In the genomic region with DNA sequence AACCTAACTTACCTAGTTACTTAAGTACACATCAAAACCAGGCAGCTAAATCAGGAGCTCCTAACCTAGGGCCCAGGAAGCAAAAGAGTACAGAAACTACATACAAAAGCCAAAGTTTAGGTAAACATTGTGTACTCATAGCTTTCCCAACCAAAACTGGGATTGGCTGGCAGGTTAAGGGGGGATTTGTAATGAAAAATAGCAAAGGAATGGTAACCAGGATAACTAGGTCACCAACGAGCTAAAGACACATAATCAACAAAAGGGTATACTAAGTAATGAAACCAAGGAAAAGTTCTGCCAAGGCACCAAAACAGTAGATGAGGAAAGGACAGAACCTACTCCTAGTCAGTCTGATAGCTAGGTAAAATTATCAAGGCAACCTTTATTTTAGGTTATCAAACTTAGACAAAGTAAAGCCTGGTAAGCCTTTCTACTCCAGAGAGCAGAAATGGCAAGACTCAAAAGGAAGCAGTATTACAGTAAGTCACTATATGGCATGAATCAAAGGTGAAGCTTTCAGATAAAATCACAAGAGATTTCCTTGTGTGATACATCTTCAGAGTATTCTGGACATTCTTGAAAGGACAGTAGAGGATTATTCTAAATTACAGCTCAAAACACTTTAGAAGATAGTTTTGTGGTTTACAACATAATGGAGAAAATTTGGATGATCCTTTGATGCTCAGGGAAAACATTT, we compare ENCODE assay signal across 10 cellular contexts. TPM values are rescaled to one million over a fixed set of nuclear protein-coding genes. Genes with fewer than 3 reads are reported as not detected.
DNase-seq lines count a peak whose midpoint lies in the region; ATAC-seq and TF ChIP-seq lines count a peak whose summit lies in the region.
"Had no signal": no experiment of that assay in that cellular context is flagged by ENCODE, and none has a peak within 500 bp of the region (broad histone marks: within the 10 kb centered on the region; RNA-seq: fewer than 3 reads in every experiment).

No MANE protein-coding gene starts in this region.

- H3K4me1 ChIP-seq in gastrocnemius medialis = peaks cover 79 to 82% of the 10 kb centered on the region in 2 donors

- intact Hi-C loops in activated B cell treated with CpG ODN at 0.5 μM for 24 hours (cut with micrococcal nuclease) = loop anchor here (1.0 kb wide), 1 partner anchor 9 kb away; no protein-coding TSS in a partner anchor
- intact Hi-C loops in gastrocnemius medialis (cut with DNase I; ENCODE audit: low total_unique reads) = no loop called here

- DNase-seq in HFF-Myc (ENCODE audit: extremely low read depth, low read depth) = no peak
- no peak for DNase-seq in activated B cell treated with CpG ODN at 0.5 μM for 24 hours
- no peak for DNase-seq in glutamatergic neuron
- DNase-seq in gastrocnemius medialis = no peak
- no peak for DNase-seq in SIG-M5 (lab: John Stamatoyannopoulos, UW)
- DNase-seq in SIG-M5 treated with dmso at 0.1 percent for 504 hours (lab: John Stamatoyannopoulos, UW; ENCODE audit: unreplicated experiment) = no peak
- DNase-seq: NCI-H510A, WERI-Rb-1 had no signal

- no peak for TF ChIP-seq POLR2A in gastrocnemius medialis (IDR thresholded peaks at IDR 0.05)

- H3K36me3 Mint-ChIP-seq in activated B cell treated with CpG ODN at 0.5 μM for 24 hours (ENCODE audit: low read depth) = peaks cover 94% of the 10 kb centered on the region
- no peaks in the 10 kb centered on the region for H3K36me3 Mint-ChIP-seq in glutamatergic neuron (ENCODE audit: unreplicated experiment)

- ATAC-seq in activated B cell treated with CpG ODN at 0.5 μM for 24 hours (ENCODE audit: low read depth) (no peak), gastrocnemius medialis (no peak), GM19455 (IDR thresholded peaks at IDR 0.05; ENCODE audit: unreplicated experiment) (no peak)

- no peaks in the 10 kb centered on the region for H3K9me3 Mint-ChIP-seq in activated B cell treated with CpG ODN at 0.5 μM for 24 hours
- H3K9me3 Mint-ChIP-seq in glutamatergic neuron (ENCODE audit: unreplicated experiment) = no peaks in the 10 kb centered on the region
- H3K9me3 Mint-ChIP-seq: dendritic cell treated with granulocyte-macrophage colony-stimulating factor and Interleukin-4, amounts not matched to agents 40 ng/mL and 50 ng/mL, for 4 days had no signal

- H3K36me3 ChIP-seq in gastrocnemius medialis = peaks cover 2 to 28% of the 10 kb centered on the region in 2 donors

- peak overlapping the region; percentile 99 for H3K4me3 ChIP-seq in HFF-Myc (replicated peaks; ENCODE audit: low read depth, low read length)
- peak overlapping the region; percentile 8 to 99 (median 65) for H3K4me3 ChIP-seq in gastrocnemius medialis

- in situ Hi-C loops in gastrocnemius medialis (cut with MboI; ENCODE audit: low sequenced_read_pairs in 4 of 4) = loop anchor here in 3 of 4 donors (25.0 kb wide), 2 partner anchors 860 to 1785 kb away; partner anchors contain the start of genes EIF4A2 (in 3 of the 3) and RTP2 (in 1 of the 3)

- H3K27me3 ChIP-seq in gastrocnemius medialis = no peaks in the 10 kb centered on the region

- CTCF ChIA-PET in activated B cell treated with CpG ODN at 0.5 μM for 24 hours (lab: Charles Lee) = interaction anchor here (1.4 to 3.5 kb wide), 2 partner anchors 16 to 689 kb away, joined by 4 to 31 read pairs; no protein-coding TSS in a partner anchor

- POLR2A ChIA-PET in activated B cell treated with CpG ODN at 0.5 μM for 24 hours (lab: Charles Lee) = interaction anchor here (1.2 to 6.5 kb wide), 3 partner anchors 9 to 856 kb away, joined by 6 to 45 read pairs (median 10); partner anchors contain the start of genes EIF4A2 and TRA2B

- TF ChIP-seq CTCF in HFF-Myc (IDR thresholded peaks at IDR 0.05; ENCODE audit: low read depth, low read length, missing control alignments) (no peak), activated B cell treated with CpG ODN at 0.5 μM for 24 hours (IDR thresholded peaks at IDR 0.05) (no peak), glutamatergic neuron (IDR thresholded peaks at IDR 0.05; ENCODE audit: partially characterized antibody, unreplicated experiment) (no peak), gastrocnemius medialis (IDR thresholded peaks at IDR 0.05 in 4 of 5, conservative IDR thresholded peaks at IDR 0.05 in 1 of 5) (no peak)

- H3K4me3 Mint-ChIP-seq in activated B cell treated with CpG ODN at 0.5 μM for 24 hours (peak overlapping the region; percentile 56), glutamatergic neuron (ENCODE audit: unreplicated experiment) (no peak overlapping the region)
- H3K4me3 Mint-ChIP-seq: dendritic cell treated with granulocyte-macrophage colony-stimulating factor and Interleukin-4, amounts not matched to agents 40 ng/mL and 50 ng/mL, for 4 days had no signal

- peaks cover 75% of the 10 kb centered on the region for H3K4me1 Mint-ChIP-seq in activated B cell treated with CpG ODN at 0.5 μM for 24 hours
- peaks cover 65% of the 10 kb centered on the region for H3K4me1 Mint-ChIP-seq in glutamatergic neuron (ENCODE audit: low read depth, unreplicated experiment)

- H3K27me3 Mint-ChIP-seq in activated B cell treated with CpG ODN at 0.5 μM for 24 hours = no peaks in the 10 kb centered on the region
- H3K27me3 Mint-ChIP-seq in glutamatergic neuron (ENCODE audit: unreplicated experiment) = no peaks in the 10 kb centered on the region
- H3K27me3 Mint-ChIP-seq: dendritic cell treated with granulocyte-macrophage colony-stimulating factor and Interleukin-4, amounts not matched to agents 40 ng/mL and 50 ng/mL, for 4 days had no signal

- no peaks in the 10 kb centered on the region for H3K9me3 ChIP-seq in gastrocnemius medialis

- H3K27ac Mint-ChIP-seq in activated B cell treated with CpG ODN at 0.5 μM for 24 hours = no peak overlapping the region
- H3K27ac Mint-ChIP-seq in glutamatergic neuron (ENCODE audit: unreplicated experiment) = peak overlapping the region; percentile 8

- H3K27ac ChIP-seq in gastrocnemius medialis = peak overlapping the region; percentile 30 to 100 (median 100)
- H3K27ac ChIP-seq: WERI-Rb-1 had no signal

RNA-seq across cellular contexts. Expression of gene TRA2B, which starts 10.2 kb away (rescaled TPM):
- total RNA-seq in activated B cell treated with CpG ODN at 0.5 μM for 24 hours (213 and 219 TPM in 2 replicates), glutamatergic neuron (ENCODE audit: unreplicated experiment) (160 TPM), gastrocnemius medialis (100 to 1,000 TPM in 1 of 4 donors, 10 to 100 TPM in 3; 57.5 to 234 (median 65.1) TPM)
